In genomic region chr2:236498369-236498768, GRCh38 we compare ENCODE assay signal across 1 cellular context.
TF ChIP-seq lines count a peak whose summit lies in the region.

No MANE protein-coding gene starts in this region.

TF ChIP-seq in GM23338, 12 proteins besides CTCF, POLR2A, EP300 and RAD21 (continued from another document):
- TF ChIP-seq, protein P1, sequence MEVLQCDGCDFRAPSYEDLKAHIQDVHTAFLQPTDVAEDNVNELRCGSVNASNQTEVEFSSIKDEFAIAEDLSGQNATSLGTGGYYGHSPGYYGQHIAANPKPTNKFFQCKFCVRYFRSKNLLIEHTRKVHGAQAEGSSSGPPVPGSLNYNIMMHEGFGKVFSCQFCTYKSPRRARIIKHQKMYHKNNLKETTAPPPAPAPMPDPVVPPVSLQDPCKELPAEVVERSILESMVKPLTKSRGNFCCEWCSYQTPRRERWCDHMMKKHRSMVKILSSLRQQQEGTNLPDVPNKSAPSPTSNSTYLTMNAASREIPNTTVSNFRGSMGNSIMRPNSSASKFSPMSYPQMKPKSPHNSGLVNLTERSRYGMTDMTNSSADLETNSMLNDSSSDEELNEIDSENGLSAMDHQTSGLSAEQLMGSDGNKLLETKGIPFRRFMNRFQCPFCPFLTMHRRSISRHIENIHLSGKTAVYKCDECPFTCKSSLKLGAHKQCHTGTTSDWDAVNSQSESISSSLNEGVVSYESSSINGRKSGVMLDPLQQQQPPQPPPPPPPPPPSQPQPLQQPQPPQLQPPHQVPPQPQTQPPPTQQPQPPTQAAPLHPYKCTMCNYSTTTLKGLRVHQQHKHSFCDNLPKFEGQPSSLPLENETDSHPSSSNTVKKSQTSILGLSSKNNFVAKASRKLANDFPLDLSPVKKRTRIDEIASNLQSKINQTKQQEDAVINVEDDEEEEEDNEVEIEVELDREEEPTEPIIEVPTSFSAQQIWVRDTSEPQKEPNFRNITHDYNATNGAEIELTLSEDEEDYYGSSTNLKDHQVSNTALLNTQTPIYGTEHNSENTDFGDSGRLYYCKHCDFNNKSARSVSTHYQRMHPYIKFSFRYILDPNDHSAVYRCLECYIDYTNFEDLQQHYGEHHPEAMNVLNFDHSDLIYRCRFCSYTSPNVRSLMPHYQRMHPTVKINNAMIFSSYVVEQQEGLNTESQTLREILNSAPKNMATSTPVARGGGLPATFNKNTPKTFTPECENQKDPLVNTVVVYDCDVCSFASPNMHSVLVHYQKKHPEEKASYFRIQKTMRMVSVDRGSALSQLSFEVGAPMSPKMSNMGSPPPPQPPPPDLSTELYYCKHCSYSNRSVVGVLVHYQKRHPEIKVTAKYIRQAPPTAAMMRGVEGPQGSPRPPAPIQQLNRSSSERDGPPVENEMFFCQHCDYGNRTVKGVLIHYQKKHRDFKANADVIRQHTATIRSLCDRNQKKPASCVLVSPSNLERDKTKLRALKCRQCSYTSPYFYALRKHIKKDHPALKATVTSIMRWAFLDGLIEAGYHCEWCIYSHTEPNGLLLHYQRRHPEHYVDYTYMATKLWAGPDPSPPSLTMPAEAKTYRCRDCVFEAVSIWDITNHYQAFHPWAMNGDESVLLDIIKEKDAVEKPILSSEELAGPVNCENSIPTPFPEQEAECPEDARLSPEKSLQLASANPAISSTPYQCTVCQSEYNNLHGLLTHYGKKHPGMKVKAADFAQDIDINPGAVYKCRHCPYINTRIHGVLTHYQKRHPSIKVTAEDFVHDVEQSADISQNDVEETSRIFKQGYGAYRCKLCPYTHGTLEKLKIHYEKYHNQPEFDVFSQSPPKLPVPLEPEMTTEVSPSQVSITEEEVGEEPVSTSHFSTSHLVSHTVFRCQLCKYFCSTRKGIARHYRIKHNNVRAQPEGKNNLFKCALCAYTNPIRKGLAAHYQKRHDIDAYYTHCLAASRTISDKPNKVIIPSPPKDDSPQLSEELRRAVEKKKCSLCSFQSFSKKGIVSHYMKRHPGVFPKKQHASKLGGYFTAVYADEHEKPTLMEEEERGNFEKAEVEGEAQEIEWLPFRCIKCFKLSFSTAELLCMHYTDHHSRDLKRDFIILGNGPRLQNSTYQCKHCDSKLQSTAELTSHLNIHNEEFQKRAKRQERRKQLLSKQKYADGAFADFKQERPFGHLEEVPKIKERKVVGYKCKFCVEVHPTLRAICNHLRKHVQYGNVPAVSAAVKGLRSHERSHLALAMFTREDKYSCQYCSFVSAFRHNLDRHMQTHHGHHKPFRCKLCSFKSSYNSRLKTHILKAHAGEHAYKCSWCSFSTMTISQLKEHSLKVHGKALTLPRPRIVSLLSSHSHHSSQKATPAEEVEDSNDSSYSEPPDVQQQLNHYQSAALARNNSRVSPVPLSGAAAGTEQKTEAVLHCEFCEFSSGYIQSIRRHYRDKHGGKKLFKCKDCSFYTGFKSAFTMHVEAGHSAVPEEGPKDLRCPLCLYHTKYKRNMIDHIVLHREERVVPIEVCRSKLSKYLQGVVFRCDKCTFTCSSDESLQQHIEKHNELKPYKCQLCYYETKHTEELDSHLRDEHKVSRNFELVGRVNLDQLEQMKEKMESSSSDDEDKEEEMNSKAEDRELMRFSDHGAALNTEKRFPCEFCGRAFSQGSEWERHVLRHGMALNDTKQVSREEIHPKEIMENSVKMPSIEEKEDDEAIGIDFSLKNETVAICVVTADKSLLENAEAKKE (CRISPR knock-in tag; IDR thresholded peaks at IDR 0.05): no peak
- TF ChIP-seq STAT1 (IDR thresholded peaks at IDR 0.05; ENCODE audit: unreplicated experiment) (no peak), ZNF331 (CRISPR knock-in tag; IDR thresholded peaks at IDR 0.05; ENCODE audit: low read depth) (no peak), CREB1 (CRISPR knock-in tag; IDR thresholded peaks at IDR 0.05; ENCODE audit: low read depth) (no peak), ZNF114 (CRISPR knock-in tag; IDR thresholded peaks at IDR 0.05) (no peak), EZH2 (IDR thresholded peaks at IDR 0.05; ENCODE audit: low read depth, unreplicated experiment) (no peak)
